ENCODE assay signal across 1 cellular context in genomic region chr10:13921941-13922340, GRCh38.
TF ChIP-seq lines count a peak whose summit lies in the region.

No MANE protein-coding gene starts in this region.

TF ChIP-seq in IMR-90, 13 proteins besides CTCF, POLR2A, EP300 and RAD21:
- TF ChIP-seq CEBPB (IDR thresholded peaks at IDR 0.05; ENCODE audit: low read depth, low read length) (no peak), MXI1 (IDR thresholded peaks at IDR 0.05; ENCODE audit: borderline replicate concordance, low read depth, low read length) (no peak), RCOR1 (IDR thresholded peaks at IDR 0.05; ENCODE audit: insufficient replicate concordance, low read length) (no peak)
TF ChIP-seq in IMR-90: peak in this region for 0.
